In genomic region chr11:131889146-131889577, GRCh38 we compare ENCODE assay signal across 8 cellular contexts.
DNase-seq lines count a peak whose midpoint lies in the region; ATAC-seq and TF ChIP-seq lines count a peak whose summit lies in the region.

No MANE protein-coding gene starts in this region.

- peaks cover 2% of the 10 kb centered on the region for H3K27me3 Mint-ChIP-seq in activated CD8-positive, alpha-beta T cell treated with anti-CD3 and anti-CD28 coated beads for 36 hours

- no peak for TF ChIP-seq CTCF in AG10803 (conservative IDR thresholded peaks at IDR 0.05; ENCODE audit: low read length)
- no peak for TF ChIP-seq CTCF in SK-N-SH (IDR thresholded peaks at IDR 0.05)
- TF ChIP-seq CTCF in activated CD8-positive, alpha-beta T cell treated with anti-CD3 and anti-CD28 coated beads for 36 hours (IDR thresholded peaks at IDR 0.05): no peak

- peak overlapping the region; percentile 15; the same call in 1 of the 2 replicates for H2AFZ ChIP-seq in SK-N-SH (ENCODE audit: low read depth)

- H3K27ac ChIP-seq in SK-N-SH (ENCODE audit: low read depth in 2 of 2, low read length in 1 of 2): peak overlapping the region; percentile 53 to 97; a peak in 3 of 4 replicates

- peak overlapping the region; percentile 75 for H3K9ac ChIP-seq in SK-N-SH

- H3K36me3 ChIP-seq in SK-N-SH (replicated peaks in 1 of 2; ENCODE audit: control insufficient read depth in 1 of 2, insufficient read depth in 2 of 2, low read length in 1 of 2): no peaks in the 10 kb centered on the region

- H3K4me1 Mint-ChIP-seq in activated CD8-positive, alpha-beta T cell treated with anti-CD3 and anti-CD28 coated beads for 36 hours (ENCODE audit: low read depth): no peaks in the 10 kb centered on the region

- H3K4me2 ChIP-seq in SK-N-SH: 0 out of 2 replicates have a peak overlapping the region, but pooled peaks have one; percentile 45

- H3K4me1 ChIP-seq in SK-N-SH (ENCODE audit: control insufficient read depth in 1 of 2, insufficient read depth in 2 of 2, low read depth in 1 of 2, low read length in 1 of 2): peaks cover 4 to 31% of the 10 kb centered on the region in 2 experiments; a peak in 3 of 4 replicates

- H3K79me2 ChIP-seq in SK-N-SH (ENCODE audit: insufficient read depth): no peaks in the 10 kb centered on the region

- TF ChIP-seq RAD21 in SK-N-SH (IDR thresholded peaks at IDR 0.05; ENCODE audit: low read length): no peak

- peaks cover 12% of the 10 kb centered on the region for H3F3A ChIP-seq in SK-N-SH (replicated peaks; ENCODE audit: insufficient read depth)

- no peaks in the 10 kb centered on the region for H4K20me1 ChIP-seq in SK-N-SH (ENCODE audit: insufficient read depth)

- no peak overlapping the region for H3K4me3 Mint-ChIP-seq in activated CD8-positive, alpha-beta T cell treated with anti-CD3 and anti-CD28 coated beads for 36 hours

- no peaks in the 10 kb centered on the region for H3K27me3 ChIP-seq in SK-N-SH (ENCODE audit: insufficient read depth)

- H3K9me3 ChIP-seq in SK-N-SH: no peaks in the 10 kb centered on the region

- peak; percentile 96 for DNase-seq in AG10803 (ENCODE audit: low read depth)
- peak; percentile 44 for DNase-seq in SK-N-SH
- peak; percentile 23 for DNase-seq in iPS-NIHi11 (ENCODE audit: low spot score)
- no peak for DNase-seq in stimulated activated CD4-positive, alpha-beta T cell treated with anti-CD3 and anti-CD28 coated beads, Interleukin-2, amount 100 ng/mL, for 24 hours
- no peak for DNase-seq in activated CD8-positive, alpha-beta T cell treated with anti-CD3 and anti-CD28 coated beads for 36 hours
- DNase-seq in posterior vena cava (ENCODE audit: low spot score): no peak
- DNase-seq in activated gamma-delta T cell (lab: John Stamatoyannopoulos, UW): no peak

- no peak for TF ChIP-seq EP300 in SK-N-SH (IDR thresholded peaks at IDR 0.05; ENCODE audit: borderline replicate concordance in 1 of 2, low read depth in 1 of 2, low read length in 1 of 2)

- 63% methylated on average over 2 of the region's 2 CpGs for WGBS in SK-N-SH (ENCODE audit: low lambda C conversion rate)

- CTCF ChIA-PET in SK-N-SH (lab: Yijun Ruan, JAX): interaction anchor here (1.2 to 1.3 kb wide), 2 partner anchors 12 to 141 kb away, joined by 3 to 4 read pairs; no protein-coding TSS in a partner anchor
- CTCF ChIA-PET in activated CD8-positive, alpha-beta T cell treated with anti-CD3 and anti-CD28 coated beads for 36 hours (lab: Charles Lee): no interaction called here

- intact Hi-C loops in activated CD8-positive, alpha-beta T cell treated with anti-CD3 and anti-CD28 coated beads for 36 hours (cut with micrococcal nuclease): no loop called here
- intact Hi-C loops in posterior vena cava (cut with DNase I): no loop called here

- POLR2A ChIA-PET in SK-N-SH (lab: Yijun Ruan, JAX): no interaction called here
- POLR2A ChIA-PET in activated CD8-positive, alpha-beta T cell treated with anti-CD3 and anti-CD28 coated beads for 36 hours (lab: Charles Lee): no interaction called here

- H3K27ac Mint-ChIP-seq in activated CD8-positive, alpha-beta T cell treated with anti-CD3 and anti-CD28 coated beads for 36 hours: no peak overlapping the region

- H3K9me2 ChIP-seq in SK-N-SH: no peaks in the 10 kb centered on the region

- no peaks in the 10 kb centered on the region for H3K36me3 Mint-ChIP-seq in activated CD8-positive, alpha-beta T cell treated with anti-CD3 and anti-CD28 coated beads for 36 hours (ENCODE audit: low read depth)

- no peaks in the 10 kb centered on the region for H3K9me3 Mint-ChIP-seq in activated CD8-positive, alpha-beta T cell treated with anti-CD3 and anti-CD28 coated beads for 36 hours

- ATAC-seq in HG02610 (IDR thresholded peaks at IDR 0.05; ENCODE audit: unreplicated experiment): peak; percentile 38
- ATAC-seq in activated CD8-positive, alpha-beta T cell treated with anti-CD3 and anti-CD28 coated beads for 36 hours: no peak

- H3K4me3 ChIP-seq in AG10803 (ENCODE audit: low read length): no peak overlapping the region
- no peak overlapping the region for H3K4me3 ChIP-seq in SK-N-SH (ENCODE audit: low read depth in 2 of 2, low read length in 1 of 2)

TF ChIP-seq in SK-N-SH, 30 proteins besides CTCF, POLR2A, EP300 and RAD21:
- TF ChIP-seq TCF12 (IDR thresholded peaks at IDR 0.05) (peak; percentile 33; the same call in 1 of the 2 replicates), GABPA (IDR thresholded peaks at IDR 0.05; ENCODE audit: low read depth) (no peak)

Comparison
In these comparisons a context has a peak if more than half of its experiments do, and no peak if none do; other contexts are left out.
1. DNase-seq: peak in AG10803 (single experiment), SK-N-SH (single experiment) and iPS-NIHi11 (single experiment); none in stimulated activated CD4-positive, alpha-beta T cell treated with anti-CD3 and anti-CD28 coated beads, Interleukin-2, amount 100 ng/mL, for 24 hours (0 of 2), activated CD8-positive, alpha-beta T cell treated with anti-CD3 and anti-CD28 coated beads for 36 hours (single experiment), posterior vena cava (single experiment) and activated gamma-delta T cell (single experiment).